ENCODE assay signal across 8 cellular contexts in genomic region chr1:27556781-27557595, GRCh38.
A peak's percentile ranks its signal among the peaks of the same experiment; 100 is the strongest.
DNase-seq lines count a peak whose midpoint lies in the region; ATAC-seq lines count a peak whose summit lies in the region.

No MANE protein-coding gene starts in this region.

- no peak for ATAC-seq in GM18873 (IDR thresholded peaks at IDR 0.05; ENCODE audit: low FRiP score, unreplicated experiment)

- DNase-seq in NCI-H187 (lab: John Stamatoyannopoulos, UW), result peak; percentile 13 to 30
- no peak for DNase-seq in NCI-H187 treated with DMSO at 0.1 percent for 48 hours (lab: John Stamatoyannopoulos, UW)
- DNase-seq in NCI-H2029 treated with DMSO at 0.1 percent for 48 hours (lab: John Stamatoyannopoulos, UW), result peak; percentile 26
- DNase-seq in activated CD4-positive, CD25-positive, alpha-beta regulatory T cell treated with anti-CD3 and anti-CD28 coated beads, Interleukin-2, amount 50 U/mL, for 72 hours, result peak; percentile 78
- peak; percentile 86 for DNase-seq in cerebellar cortex (ENCODE audit: low spot score)
- peak; percentile 73 for DNase-seq in kidney glomerular epithelial cell (lab: John Stamatoyannopoulos, UW)
- DNase-seq in stimulated activated CD4-positive, alpha-beta T cell treated with anti-CD3 and anti-CD28 coated beads, Interleukin-15, amount 100 ng/mL, for 48 hours (ENCODE audit: low read depth in 2 of 2), result peak; percentile 50 to 75
